Comparison of ENCODE assay signal across 1 cellular context in genomic region chr19:49580264-49581006, GRCh38.
TF ChIP-seq lines count a peak whose summit lies in the region.

Gene NOSIP (minus strand): TSS chr19:49580556. CDS start chr19:49560691, 19,865 bp downstream.

TF ChIP-seq in HepG2, 621 proteins besides CTCF, POLR2A, EP300 and RAD21 (continued from another document and continues in another):
- TF ChIP-seq, protein P1, sequence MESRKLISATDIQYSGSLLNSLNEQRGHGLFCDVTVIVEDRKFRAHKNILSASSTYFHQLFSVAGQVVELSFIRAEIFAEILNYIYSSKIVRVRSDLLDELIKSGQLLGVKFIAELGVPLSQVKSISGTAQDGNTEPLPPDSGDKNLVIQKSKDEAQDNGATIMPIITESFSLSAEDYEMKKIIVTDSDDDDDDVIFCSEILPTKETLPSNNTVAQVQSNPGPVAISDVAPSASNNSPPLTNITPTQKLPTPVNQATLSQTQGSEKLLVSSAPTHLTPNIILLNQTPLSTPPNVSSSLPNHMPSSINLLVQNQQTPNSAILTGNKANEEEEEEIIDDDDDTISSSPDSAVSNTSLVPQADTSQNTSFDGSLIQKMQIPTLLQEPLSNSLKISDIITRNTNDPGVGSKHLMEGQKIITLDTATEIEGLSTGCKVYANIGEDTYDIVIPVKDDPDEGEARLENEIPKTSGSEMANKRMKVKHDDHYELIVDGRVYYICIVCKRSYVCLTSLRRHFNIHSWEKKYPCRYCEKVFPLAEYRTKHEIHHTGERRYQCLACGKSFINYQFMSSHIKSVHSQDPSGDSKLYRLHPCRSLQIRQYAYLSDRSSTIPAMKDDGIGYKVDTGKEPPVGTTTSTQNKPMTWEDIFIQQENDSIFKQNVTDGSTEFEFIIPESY (CRISPR knock-in tag; IDR thresholded peaks at IDR 0.05) = peak; percentile 46; the same call in 1 of the 2 replicates
- TF ChIP-seq, protein P2, sequence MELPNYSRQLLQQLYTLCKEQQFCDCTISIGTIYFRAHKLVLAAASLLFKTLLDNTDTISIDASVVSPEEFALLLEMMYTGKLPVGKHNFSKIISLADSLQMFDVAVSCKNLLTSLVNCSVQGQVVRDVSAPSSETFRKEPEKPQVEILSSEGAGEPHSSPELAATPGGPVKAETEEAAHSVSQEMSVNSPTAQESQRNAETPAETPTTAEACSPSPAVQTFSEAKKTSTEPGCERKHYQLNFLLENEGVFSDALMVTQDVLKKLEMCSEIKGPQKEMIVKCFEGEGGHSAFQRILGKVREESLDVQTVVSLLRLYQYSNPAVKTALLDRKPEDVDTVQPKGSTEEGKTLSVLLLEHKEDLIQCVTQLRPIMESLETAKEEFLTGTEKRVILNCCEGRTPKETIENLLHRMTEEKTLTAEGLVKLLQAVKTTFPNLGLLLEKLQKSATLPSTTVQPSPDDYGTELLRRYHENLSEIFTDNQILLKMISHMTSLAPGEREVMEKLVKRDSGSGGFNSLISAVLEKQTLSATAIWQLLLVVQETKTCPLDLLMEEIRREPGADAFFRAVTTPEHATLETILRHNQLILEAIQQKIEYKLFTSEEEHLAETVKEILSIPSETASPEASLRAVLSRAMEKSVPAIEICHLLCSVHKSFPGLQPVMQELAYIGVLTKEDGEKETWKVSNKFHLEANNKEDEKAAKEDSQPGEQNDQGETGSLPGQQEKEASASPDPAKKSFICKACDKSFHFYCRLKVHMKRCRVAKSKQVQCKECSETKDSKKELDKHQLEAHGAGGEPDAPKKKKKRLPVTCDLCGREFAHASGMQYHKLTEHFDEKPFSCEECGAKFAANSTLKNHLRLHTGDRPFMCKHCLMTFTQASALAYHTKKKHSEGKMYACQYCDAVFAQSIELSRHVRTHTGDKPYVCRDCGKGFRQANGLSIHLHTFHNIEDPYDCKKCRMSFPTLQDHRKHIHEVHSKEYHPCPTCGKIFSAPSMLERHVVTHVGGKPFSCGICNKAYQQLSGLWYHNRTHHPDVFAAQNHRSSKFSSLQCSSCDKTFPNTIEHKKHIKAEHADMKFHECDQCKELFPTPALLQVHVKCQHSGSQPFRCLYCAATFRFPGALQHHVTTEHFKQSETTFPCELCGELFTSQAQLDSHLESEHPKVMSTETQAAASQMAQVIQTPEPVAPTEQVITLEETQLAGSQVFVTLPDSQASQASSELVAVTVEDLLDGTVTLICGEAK (IDR thresholded peaks at IDR 0.05) = peak; percentile 99
- TF ChIP-seq, protein P2 (CRISPR knock-in tag; IDR thresholded peaks at IDR 0.05) = peak; percentile 61; the same call in 1 of the 2 replicates
- TF ChIP-seq TCF12 (IDR thresholded peaks at IDR 0.05) (no peak), TCF12 (CRISPR knock-in tag; IDR thresholded peaks at IDR 0.05) (no peak), SMYD3 (CRISPR knock-in tag; IDR thresholded peaks at IDR 0.05) (no peak), ZBTB2 (CRISPR knock-in tag; IDR thresholded peaks at IDR 0.05; ENCODE audit: low read depth) (0 out of 2 replicates have a peak, but pooled peaks have one; percentile 28), TEAD3 (CRISPR knock-in tag; optimal IDR thresholded peaks at IDR 0.05; ENCODE audit: borderline replicate concordance) (peak; percentile 61), SUZ12 (IDR thresholded peaks at IDR 0.05; ENCODE audit: low read depth, low read length) (no peak), HDAC2 (CRISPR knock-in tag; IDR thresholded peaks at IDR 0.05) (peak; percentile 84), MAFG (CRISPR knock-in tag; IDR thresholded peaks at IDR 0.05) (no peak), RFX3 (CRISPR knock-in tag; IDR thresholded peaks at IDR 0.05) (no peak), ARNTL (CRISPR knock-in tag; IDR thresholded peaks at IDR 0.05) (no peak), REPIN1 (CRISPR knock-in tag; IDR thresholded peaks at IDR 0.05; ENCODE audit: borderline replicate concordance, low read depth) (peak; percentile 69; the same call in 1 of the 2 replicates), POGZ (CRISPR knock-in tag; IDR thresholded peaks at IDR 0.05) (peak; percentile 78; the same call in 1 of the 2 replicates), ZNF24 (IDR thresholded peaks at IDR 0.05) (peak; percentile 53; the same call in 1 of the 2 replicates), HMGXB3 (CRISPR knock-in tag; IDR thresholded peaks at IDR 0.05; ENCODE audit: borderline replicate concordance) (peak; percentile 86; the same call in 1 of the 2 replicates), ZHX2 (IDR thresholded peaks at IDR 0.05; ENCODE audit: low read depth) (peak; percentile 78), ZHX2 (CRISPR knock-in tag; IDR thresholded peaks at IDR 0.05; ENCODE audit: borderline replicate concordance) (no peak), HNRNPUL1 (IDR thresholded peaks at IDR 0.05; ENCODE audit: low read depth, low read length) (no peak), ZEB1 (IDR thresholded peaks at IDR 0.05; ENCODE audit: insufficient replicate concordance, low read depth) (no peak), HHEX (CRISPR knock-in tag; IDR thresholded peaks at IDR 0.05) (no peak), TARDBP (CRISPR knock-in tag; IDR thresholded peaks at IDR 0.05) (peak; percentile 63), ZNF737 (CRISPR knock-in tag; IDR thresholded peaks at IDR 0.05; ENCODE audit: borderline replicate concordance) (peak; percentile 89; the same call in 1 of the 2 replicates), ZSCAN29 (CRISPR knock-in tag; conservative IDR thresholded peaks at IDR 0.05) (0 out of 2 replicates have a peak, but pooled peaks have one; percentile 30), ZNF317 (CRISPR knock-in tag; IDR thresholded peaks at IDR 0.05) (peak; percentile 67; the same call in 1 of the 2 replicates), ZNF639 (CRISPR knock-in tag; conservative IDR thresholded peaks at IDR 0.05) (peak; percentile 81), ZNF432 (CRISPR knock-in tag; IDR thresholded peaks at IDR 0.05; ENCODE audit: borderline replicate concordance) (no peak), NR2C2 (CRISPR knock-in tag; IDR thresholded peaks at IDR 0.05; ENCODE audit: borderline replicate concordance) (peak; percentile 93), ZNF501 (CRISPR knock-in tag; IDR thresholded peaks at IDR 0.05) (peak; percentile 96)
